Comparison of ENCODE assay signal across 2 cellular contexts in genomic region chr10:101139421-101139911, GRCh38.
A peak's percentile ranks its signal among the peaks of the same experiment; 100 is the strongest.
TF ChIP-seq lines count a peak whose summit lies in the region.

No MANE protein-coding gene starts in this region.

TF ChIP-seq in IMR-90, 13 proteins besides CTCF, POLR2A, EP300 and RAD21:
- TF ChIP-seq RFX5 (IDR thresholded peaks at IDR 0.05; ENCODE audit: low read depth, low read length) (no peak), CHD1 (IDR thresholded peaks at IDR 0.05; ENCODE audit: low read depth, low read length) (no peak)

TF ChIP-seq in H1, 55 proteins besides CTCF, POLR2A, EP300 and RAD21:
- TF ChIP-seq TAF7 (optimal IDR thresholded peaks at IDR 0.05; ENCODE audit: borderline replicate concordance, low read depth, low read length): no peak
- TF ChIP-seq MAFK (IDR thresholded peaks at IDR 0.05; ENCODE audit: low read depth, low read length): no peak
- TF ChIP-seq TBP (IDR thresholded peaks at IDR 0.05; ENCODE audit: low read depth, low read length): 0 out of 2 replicates have a peak, but pooled peaks have one; percentile 4
- peak; percentile 83 for TF ChIP-seq SUZ12 (IDR thresholded peaks at IDR 0.05; ENCODE audit: low read length)
- TF ChIP-seq NANOG (IDR thresholded peaks at IDR 0.05; ENCODE audit: insufficient read depth, low read depth, low read length, poor library complexity, severe bottlenecking): no peak
- TF ChIP-seq, protein P1, sequence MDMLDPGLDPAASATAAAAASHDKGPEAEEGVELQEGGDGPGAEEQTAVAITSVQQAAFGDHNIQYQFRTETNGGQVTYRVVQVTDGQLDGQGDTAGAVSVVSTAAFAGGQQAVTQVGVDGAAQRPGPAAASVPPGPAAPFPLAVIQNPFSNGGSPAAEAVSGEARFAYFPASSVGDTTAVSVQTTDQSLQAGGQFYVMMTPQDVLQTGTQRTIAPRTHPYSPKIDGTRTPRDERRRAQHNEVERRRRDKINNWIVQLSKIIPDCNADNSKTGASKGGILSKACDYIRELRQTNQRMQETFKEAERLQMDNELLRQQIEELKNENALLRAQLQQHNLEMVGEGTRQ (IDR thresholded peaks at IDR 0.05; ENCODE audit: low read length): no peak
- TF ChIP-seq CEBPB (IDR thresholded peaks at IDR 0.05; ENCODE audit: low read depth, low read length): peak; percentile 76
- no peak for TF ChIP-seq GTF2F1 (IDR thresholded peaks at IDR 0.05; ENCODE audit: borderline replicate concordance, low read depth, low read length)
- TF ChIP-seq TAF1 (IDR thresholded peaks at IDR 0.05; ENCODE audit: low read depth, low read length): no peak
- peak; percentile 84 for TF ChIP-seq EZH2 (IDR thresholded peaks at IDR 0.05; ENCODE audit: low read depth, low read length, severe bottlenecking)
- no peak for TF ChIP-seq EGR1 (IDR thresholded peaks at IDR 0.05; ENCODE audit: borderline replicate concordance, low read depth, low read length)
- TF ChIP-seq JUN (IDR thresholded peaks at IDR 0.05; ENCODE audit: low read depth, low read length): no peak
- TF ChIP-seq, protein P2, sequence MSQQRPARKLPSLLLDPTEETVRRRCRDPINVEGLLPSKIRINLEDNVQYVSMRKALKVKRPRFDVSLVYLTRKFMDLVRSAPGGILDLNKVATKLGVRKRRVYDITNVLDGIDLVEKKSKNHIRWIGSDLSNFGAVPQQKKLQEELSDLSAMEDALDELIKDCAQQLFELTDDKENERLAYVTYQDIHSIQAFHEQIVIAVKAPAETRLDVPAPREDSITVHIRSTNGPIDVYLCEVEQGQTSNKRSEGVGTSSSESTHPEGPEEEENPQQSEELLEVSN (IDR thresholded peaks at IDR 0.05): no peak
